Comparison of ENCODE assay signal across 8 cellular contexts in the genomic region with DNA sequence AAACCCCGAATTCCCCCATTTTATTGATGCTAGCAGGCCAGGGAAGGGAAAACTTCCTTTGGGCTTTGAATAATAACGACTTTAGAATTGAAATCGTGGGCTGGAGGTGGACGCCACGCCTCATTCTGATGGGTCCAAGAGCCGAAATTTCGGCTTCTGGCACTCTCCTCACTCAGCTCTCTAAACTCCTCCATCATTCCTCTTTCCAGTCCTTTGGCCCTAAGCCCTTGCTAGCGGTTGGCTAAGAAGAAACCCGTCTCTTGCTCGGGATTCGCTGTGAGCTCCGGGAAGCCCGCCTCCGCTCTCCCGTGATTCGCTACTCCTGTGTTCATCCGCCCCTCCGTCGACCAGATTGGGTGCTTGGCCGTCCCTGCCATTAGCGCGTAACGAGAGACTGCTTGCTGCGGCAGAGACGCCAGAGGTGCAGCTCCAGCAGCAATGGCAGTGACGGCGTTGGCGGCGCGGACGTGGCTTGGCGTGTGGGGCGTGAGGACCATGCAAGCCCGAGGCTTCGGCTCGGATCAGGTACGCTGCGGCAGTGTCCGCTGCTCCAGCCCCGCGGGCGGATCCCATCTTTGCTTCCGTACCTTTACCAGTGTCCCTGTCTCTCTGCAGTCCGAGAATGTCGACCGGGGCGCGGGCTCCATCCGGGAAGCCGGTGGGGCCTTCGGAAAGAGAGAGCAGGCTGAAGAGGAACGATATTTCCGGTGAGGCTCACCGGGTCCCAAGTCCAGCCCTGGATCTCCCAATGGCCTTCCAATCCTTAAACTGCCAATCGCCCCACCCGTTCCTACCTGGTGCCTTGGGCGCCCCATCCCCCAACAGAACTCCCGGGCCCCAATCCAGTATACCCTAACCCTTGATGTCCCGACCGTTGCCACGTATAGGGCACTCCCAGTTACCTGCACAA. TPM values are rescaled to one million over a fixed set of nuclear protein-coding genes. Genes with fewer than 3 reads are reported as not detected.
DNase-seq lines count a peak whose midpoint lies in the region; ATAC-seq and TF ChIP-seq lines count a peak whose summit lies in the region.

ATP5IF1 (plus strand) TSS at position 379 of the 910 bp plus-strand sequence; CDS start at position 439, 60 bp downstream.

- peak; percentile 96 for DNase-seq in Caki2 (ENCODE audit: low read depth)
- DNase-seq in HUDEP-2 (lab: John Stamatoyannopoulos, UW; ENCODE audit: unreplicated experiment in 76 of 76) = peak in 75 of 76 experiments; percentile 35 to 97 (median 93)
- DNase-seq in NOMO-1 treated with dmso at 0.1 percent for 144 hours (lab: John Stamatoyannopoulos, UW; ENCODE audit: unreplicated experiment) = peak; percentile 99
- DNase-seq in activated CD8-positive, alpha-beta memory T cell treated with anti-CD3 and anti-CD28 coated beads for 48 hours (ENCODE audit: low read depth in 2 of 3, low spot score in 2 of 3) = peak; percentile 72 to 84 (median 73)
- DNase-seq in endodermal cell = peak; percentile 98
- peak; percentile 99 for DNase-seq in mesendoderm
- peak; percentile 85 for DNase-seq in stimulated activated CD8-positive, alpha-beta memory T cell treated with anti-CD3 and anti-CD28 coated beads, Interleukin-15, amount 100 ng/mL, for 1 hour (ENCODE audit: low read depth)

- TF ChIP-seq CTCF in endodermal cell (conservative IDR thresholded peaks at IDR 0.05) = no peak

- peak within 1 kb of the TSS; percentile 83 for H3K23ac ChIP-seq in mesendoderm (ENCODE audit: low read length)

- H3K27ac Mint-ChIP-seq in endodermal cell = no peak within 1 kb of the TSS

- H2AK5ac ChIP-seq in mesendoderm (ENCODE audit: low read length) = peak within 1 kb of the TSS; percentile 2

- H3K36me3 Mint-ChIP-seq in endodermal cell (ENCODE audit: low read depth) = peaks cover 6% of the 10 kb centered on the region

- ATAC-seq in GM21390 (IDR thresholded peaks at IDR 0.05; ENCODE audit: unreplicated experiment) = peak; percentile 80

- H3K79me2 ChIP-seq in mesendoderm (ENCODE audit: control insufficient read depth, insufficient read depth, low read length) = peaks cover 23% of the 10 kb centered on the region

- no peak within 1 kb of the TSS for H3K18ac ChIP-seq in mesendoderm (ENCODE audit: low read length)

- no peaks in the 10 kb centered on the region for H3K27me3 Mint-ChIP-seq in endodermal cell (ENCODE audit: insufficient read depth)

- WGBS in endodermal cell (ENCODE audit: insufficient coverage in 1 of 2, insufficient read length in 1 of 2), 2 experiments = 1 to 5% methylated on average over 16 to 61 of the region's 61 CpGs
- no CpG with 5 or more reads among the region's 61 CpGs for WGBS in mesendoderm (ENCODE audit: extremely low coverage, insufficient coverage, low lambda C conversion rate)

- peak within 1 kb of the TSS; percentile 62 for H3K4ac ChIP-seq in mesendoderm (ENCODE audit: low read depth, low read length)

- no peak within 1 kb of the TSS for H2BK15ac ChIP-seq in mesendoderm (replicated peaks; ENCODE audit: low read depth)

- H3K9me3 ChIP-seq in endodermal cell (ENCODE audit: control insufficient read depth, low read length) = no peaks in the 10 kb centered on the region

- peak within 1 kb of the TSS; percentile 94 for H3K4me3 ChIP-seq in endodermal cell (ENCODE audit: low read length)
- H3K4me3 ChIP-seq in mesendoderm (ENCODE audit: low read length) = peak within 1 kb of the TSS; percentile 91

- no peak within 1 kb of the TSS for H2BK120ac ChIP-seq in mesendoderm (ENCODE audit: low read depth, low read length)

- no peaks in the 10 kb centered on the region for H3K4me1 ChIP-seq in endodermal cell (ENCODE audit: control insufficient read depth, insufficient read depth, low read length)
- peaks cover 4% of the 10 kb centered on the region for H3K4me1 ChIP-seq in mesendoderm (ENCODE audit: control insufficient read depth, low read depth, low read length)

- H3K27me3 ChIP-seq in endodermal cell (ENCODE audit: control insufficient read depth, insufficient read depth, low read length, poor library complexity, severe bottlenecking) (no peaks in the 10 kb centered on the region), mesendoderm (ENCODE audit: insufficient read depth, low read length, poor library complexity) (no peaks in the 10 kb centered on the region)

- peak within 1 kb of the TSS; percentile 73 for H3K9ac ChIP-seq in endodermal cell (ENCODE audit: extremely low read depth, low read length, poor library complexity, severe bottlenecking)
- peak within 1 kb of the TSS; percentile 97 for H3K9ac ChIP-seq in mesendoderm (ENCODE audit: low read length)

- H3K9me3 Mint-ChIP-seq in endodermal cell = no peaks in the 10 kb centered on the region

- H2BK5ac ChIP-seq in mesendoderm (ENCODE audit: low read length) = peak within 1 kb of the TSS; percentile 88

- no peak within 1 kb of the TSS for H3K4me3 Mint-ChIP-seq in endodermal cell

- H4K5ac ChIP-seq in mesendoderm (ENCODE audit: low read length) = peak within 1 kb of the TSS; percentile 87

- peaks cover 6% of the 10 kb centered on the region for H3K4me1 Mint-ChIP-seq in endodermal cell

- in situ Hi-C loops in Caki2 (cut with HindIII; ENCODE audit: low pct_unique_long_range_greater_than_20kb, low sequenced_read_pairs) = no loop called here

- peaks cover 16% of the 10 kb centered on the region for H3K79me1 ChIP-seq in mesendoderm (ENCODE audit: low read length)

- peak within 1 kb of the TSS; percentile 79 for H3K4me2 ChIP-seq in mesendoderm (ENCODE audit: low read length)

- H3K27ac ChIP-seq in endodermal cell (ENCODE audit: low read depth, low read length) (no peak within 1 kb of the TSS), mesendoderm (ENCODE audit: low read depth, low read length) (no peak within 1 kb of the TSS)

- peak within 1 kb of the TSS; percentile 99 for H3K56ac ChIP-seq in mesendoderm (ENCODE audit: low read length)

- no peak within 1 kb of the TSS for H4K8ac ChIP-seq in mesendoderm (ENCODE audit: low read depth, low read length)

- H3K36me3 ChIP-seq in endodermal cell (ENCODE audit: control insufficient read depth, insufficient read depth, low read length) = peaks cover 10% of the 10 kb centered on the region
- H3K36me3 ChIP-seq in mesendoderm (ENCODE audit: control insufficient read depth, insufficient read depth, low read length) = no peaks in the 10 kb centered on the region

RNA-seq across cellular contexts. Expression of gene ATP5IF1, which starts in this region (rescaled TPM):
- total RNA-seq in Caki2 (2014; rRNA removed; shearing (Covaris generic); ENCODE audit: low replicate concordance) = 100.0 and 118 TPM in 2 replicates
- 100 to 1,000 TPM; 182 to 222 TPM for total RNA-seq in endodermal cell
- polyA plus RNA-seq in endodermal cell (2013, experiment 1 of 2) = 263 TPM
- polyA plus RNA-seq in endodermal cell (2013, experiment 2 of 2) = 265 TPM
- 620 TPM for polyA plus RNA-seq in mesendoderm (2013, experiment 1 of 2)
- 625 TPM for polyA plus RNA-seq in mesendoderm (2013, experiment 2 of 2)
